ENCODE assay signal across 1 cellular context in genomic region chr2:172427990-172428840, GRCh38.
TF ChIP-seq lines count a peak whose summit lies in the region.

No MANE protein-coding gene starts in this region.

TF ChIP-seq in HepG2, 621 proteins besides CTCF, POLR2A, EP300 and RAD21 (continued from another document and continues in another):
- TF ChIP-seq ZNF800 (CRISPR knock-in tag; IDR thresholded peaks at IDR 0.05) (peak; percentile 77), PCBP1 (IDR thresholded peaks at IDR 0.05; ENCODE audit: borderline replicate concordance, low read depth, low read length) (no peak), KLF9 (CRISPR knock-in tag; IDR thresholded peaks at IDR 0.05; ENCODE audit: low read depth) (no peak), IKZF4 (CRISPR knock-in tag; IDR thresholded peaks at IDR 0.05; ENCODE audit: borderline replicate concordance, low read depth, not compliant biosample characterization) (peak; percentile 27), ARHGAP35 (CRISPR knock-in tag; IDR thresholded peaks at IDR 0.05; ENCODE audit: borderline replicate concordance) (peak; percentile 28; the same call in 1 of the 2 replicates), ZNF75D (CRISPR knock-in tag; IDR thresholded peaks at IDR 0.05; ENCODE audit: borderline replicate concordance) (no peak; the same call in 1 of the 2 replicates), GATAD2A (CRISPR knock-in tag; IDR thresholded peaks at IDR 0.05) (peak; percentile 31; the same call in 1 of the 2 replicates), POGZ (CRISPR knock-in tag; IDR thresholded peaks at IDR 0.05) (no peak), BRD4 (CRISPR knock-in tag; IDR thresholded peaks at IDR 0.05) (peak; percentile 12; the same call in 1 of the 2 replicates), ZBTB8A (CRISPR knock-in tag; IDR thresholded peaks at IDR 0.05; ENCODE audit: borderline replicate concordance, low read depth) (no peak), ZFP41 (CRISPR knock-in tag; IDR thresholded peaks at IDR 0.05; ENCODE audit: borderline replicate concordance) (no peak), ZBTB40 (IDR thresholded peaks at IDR 0.05) (no peak), ZBTB40 (CRISPR knock-in tag; IDR thresholded peaks at IDR 0.05) (no peak), ATRX (CRISPR knock-in tag; IDR thresholded peaks at IDR 0.05; ENCODE audit: borderline replicate concordance) (no peak), STAG1 (CRISPR knock-in tag; IDR thresholded peaks at IDR 0.05) (peak; percentile 48), ZNF879 (CRISPR knock-in tag; IDR thresholded peaks at IDR 0.05) (no peak), ZSCAN20 (CRISPR knock-in tag; IDR thresholded peaks at IDR 0.05; ENCODE audit: borderline replicate concordance) (no peak), ZNF768 (CRISPR knock-in tag; IDR thresholded peaks at IDR 0.05) (peak; percentile 22; the same call in 1 of the 2 replicates), PAWR (CRISPR knock-in tag; IDR thresholded peaks at IDR 0.05; ENCODE audit: borderline replicate concordance) (no peak), SMARCC2 (IDR thresholded peaks at IDR 0.05) (no peak), FOXC1 (CRISPR knock-in tag; IDR thresholded peaks at IDR 0.05; ENCODE audit: borderline replicate concordance) (peak; percentile 11; the same call in 1 of the 2 replicates), ZNF326 (CRISPR knock-in tag; IDR thresholded peaks at IDR 0.05; ENCODE audit: borderline replicate concordance) (no peak), ZNF441 (CRISPR knock-in tag; IDR thresholded peaks at IDR 0.05; ENCODE audit: borderline replicate concordance) (0 out of 2 replicates have a peak, but pooled peaks have one; percentile 17), ZNF644 (CRISPR knock-in tag; IDR thresholded peaks at IDR 0.05; ENCODE audit: low read depth) (no peak), FOXA3 (CRISPR knock-in tag; IDR thresholded peaks at IDR 0.05) (peak; percentile 10; the same call in 1 of the 2 replicates), ZSCAN30 (CRISPR knock-in tag; IDR thresholded peaks at IDR 0.05) (no peak), TEAD3 (CRISPR knock-in tag; optimal IDR thresholded peaks at IDR 0.05; ENCODE audit: borderline replicate concordance) (no peak), ZBTB10 (CRISPR knock-in tag; IDR thresholded peaks at IDR 0.05; ENCODE audit: borderline replicate concordance) (peak; percentile 46; the same call in 1 of the 2 replicates), TCF12 (IDR thresholded peaks at IDR 0.05) (no peak), TCF12 (CRISPR knock-in tag; IDR thresholded peaks at IDR 0.05) (no peak), CCDC6 (CRISPR knock-in tag; IDR thresholded peaks at IDR 0.05) (peak; percentile 50), KMT2A (CRISPR knock-in tag; IDR thresholded peaks at IDR 0.05) (no peak), TAF1 (CRISPR knock-in tag; IDR thresholded peaks at IDR 0.05) (no peak), KDM3A (CRISPR knock-in tag; IDR thresholded peaks at IDR 0.05; ENCODE audit: low read depth) (0 out of 2 replicates have a peak, but pooled peaks have one; percentile 6), ZNF431 (CRISPR knock-in tag; IDR thresholded peaks at IDR 0.05; ENCODE audit: borderline replicate concordance, low read depth) (0 out of 2 replicates have a peak, but pooled peaks have one; percentile 38)
- TF ChIP-seq, protein P1, sequence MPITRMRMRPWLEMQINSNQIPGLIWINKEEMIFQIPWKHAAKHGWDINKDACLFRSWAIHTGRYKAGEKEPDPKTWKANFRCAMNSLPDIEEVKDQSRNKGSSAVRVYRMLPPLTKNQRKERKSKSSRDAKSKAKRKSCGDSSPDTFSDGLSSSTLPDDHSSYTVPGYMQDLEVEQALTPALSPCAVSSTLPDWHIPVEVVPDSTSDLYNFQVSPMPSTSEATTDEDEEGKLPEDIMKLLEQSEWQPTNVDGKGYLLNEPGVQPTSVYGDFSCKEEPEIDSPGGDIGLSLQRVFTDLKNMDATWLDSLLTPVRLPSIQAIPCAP (CRISPR knock-in tag; IDR thresholded peaks at IDR 0.05; ENCODE audit: low read depth): no peak
- TF ChIP-seq, protein P2, sequence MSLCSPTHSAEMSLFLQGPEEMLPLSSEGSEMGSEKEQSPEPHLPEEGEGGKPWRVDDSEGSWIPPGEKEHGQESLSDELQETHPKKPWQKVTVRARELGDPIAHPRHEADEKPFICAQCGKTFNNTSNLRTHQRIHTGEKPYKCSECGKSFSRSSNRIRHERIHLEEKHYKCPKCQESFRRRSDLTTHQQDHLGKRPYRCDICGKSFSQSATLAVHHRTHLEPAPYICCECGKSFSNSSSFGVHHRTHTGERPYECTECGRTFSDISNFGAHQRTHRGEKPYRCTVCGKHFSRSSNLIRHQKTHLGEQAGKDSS (CRISPR knock-in tag; IDR thresholded peaks at IDR 0.05; ENCODE audit: borderline replicate concordance, low read depth): no peak
- TF ChIP-seq, protein P3, sequence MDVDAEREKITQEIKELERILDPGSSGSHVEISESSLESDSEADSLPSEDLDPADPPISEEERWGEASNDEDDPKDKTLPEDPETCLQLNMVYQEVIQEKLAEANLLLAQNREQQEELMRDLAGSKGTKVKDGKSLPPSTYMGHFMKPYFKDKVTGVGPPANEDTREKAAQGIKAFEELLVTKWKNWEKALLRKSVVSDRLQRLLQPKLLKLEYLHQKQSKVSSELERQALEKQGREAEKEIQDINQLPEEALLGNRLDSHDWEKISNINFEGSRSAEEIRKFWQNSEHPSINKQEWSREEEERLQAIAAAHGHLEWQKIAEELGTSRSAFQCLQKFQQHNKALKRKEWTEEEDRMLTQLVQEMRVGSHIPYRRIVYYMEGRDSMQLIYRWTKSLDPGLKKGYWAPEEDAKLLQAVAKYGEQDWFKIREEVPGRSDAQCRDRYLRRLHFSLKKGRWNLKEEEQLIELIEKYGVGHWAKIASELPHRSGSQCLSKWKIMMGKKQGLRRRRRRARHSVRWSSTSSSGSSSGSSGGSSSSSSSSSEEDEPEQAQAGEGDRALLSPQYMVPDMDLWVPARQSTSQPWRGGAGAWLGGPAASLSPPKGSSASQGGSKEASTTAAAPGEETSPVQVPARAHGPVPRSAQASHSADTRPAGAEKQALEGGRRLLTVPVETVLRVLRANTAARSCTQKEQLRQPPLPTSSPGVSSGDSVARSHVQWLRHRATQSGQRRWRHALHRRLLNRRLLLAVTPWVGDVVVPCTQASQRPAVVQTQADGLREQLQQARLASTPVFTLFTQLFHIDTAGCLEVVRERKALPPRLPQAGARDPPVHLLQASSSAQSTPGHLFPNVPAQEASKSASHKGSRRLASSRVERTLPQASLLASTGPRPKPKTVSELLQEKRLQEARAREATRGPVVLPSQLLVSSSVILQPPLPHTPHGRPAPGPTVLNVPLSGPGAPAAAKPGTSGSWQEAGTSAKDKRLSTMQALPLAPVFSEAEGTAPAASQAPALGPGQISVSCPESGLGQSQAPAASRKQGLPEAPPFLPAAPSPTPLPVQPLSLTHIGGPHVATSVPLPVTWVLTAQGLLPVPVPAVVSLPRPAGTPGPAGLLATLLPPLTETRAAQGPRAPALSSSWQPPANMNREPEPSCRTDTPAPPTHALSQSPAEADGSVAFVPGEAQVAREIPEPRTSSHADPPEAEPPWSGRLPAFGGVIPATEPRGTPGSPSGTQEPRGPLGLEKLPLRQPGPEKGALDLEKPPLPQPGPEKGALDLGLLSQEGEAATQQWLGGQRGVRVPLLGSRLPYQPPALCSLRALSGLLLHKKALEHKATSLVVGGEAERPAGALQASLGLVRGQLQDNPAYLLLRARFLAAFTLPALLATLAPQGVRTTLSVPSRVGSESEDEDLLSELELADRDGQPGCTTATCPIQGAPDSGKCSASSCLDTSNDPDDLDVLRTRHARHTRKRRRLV (CRISPR knock-in tag; IDR thresholded peaks at IDR 0.05): no peak; the same call in 1 of the 2 replicates
- TF ChIP-seq, protein P4, sequence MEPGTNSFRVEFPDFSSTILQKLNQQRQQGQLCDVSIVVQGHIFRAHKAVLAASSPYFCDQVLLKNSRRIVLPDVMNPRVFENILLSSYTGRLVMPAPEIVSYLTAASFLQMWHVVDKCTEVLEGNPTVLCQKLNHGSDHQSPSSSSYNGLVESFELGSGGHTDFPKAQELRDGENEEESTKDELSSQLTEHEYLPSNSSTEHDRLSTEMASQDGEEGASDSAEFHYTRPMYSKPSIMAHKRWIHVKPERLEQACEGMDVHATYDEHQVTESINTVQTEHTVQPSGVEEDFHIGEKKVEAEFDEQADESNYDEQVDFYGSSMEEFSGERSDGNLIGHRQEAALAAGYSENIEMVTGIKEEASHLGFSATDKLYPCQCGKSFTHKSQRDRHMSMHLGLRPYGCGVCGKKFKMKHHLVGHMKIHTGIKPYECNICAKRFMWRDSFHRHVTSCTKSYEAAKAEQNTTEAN (CRISPR knock-in tag; conservative IDR thresholded peaks at IDR 0.05): no peak
